14 cellular contexts compared by ENCODE assay signal in genomic region chr6:144190593-144190992, GRCh38. TPM values are rescaled to one million over a fixed set of nuclear protein-coding genes. Genes with fewer than 3 reads are reported as not detected.
DNase-seq lines count a peak whose midpoint lies in the region; ATAC-seq lines count a peak whose summit lies in the region.
"Had no signal": no experiment of that assay in that cellular context is flagged by ENCODE, and none has a peak within 500 bp of the region (broad histone marks: within the 10 kb centered on the region; RNA-seq: fewer than 3 reads in every experiment).

No MANE protein-coding gene starts in this region.

- H3K36me3 Mint-ChIP-seq in activated CD4-positive, alpha-beta T cell treated with anti-CD3 and anti-CD28 coated beads for 36 hours (ENCODE audit: low read depth), result peaks cover 25% of the 10 kb centered on the region

- H4K8ac ChIP-seq in trophoblast cell (ENCODE audit: low read depth, low read length), result no peak overlapping the region

- no peak overlapping the region for H3K4ac ChIP-seq in trophoblast cell (ENCODE audit: low read depth, low read length)

- no peak overlapping the region for H3K27ac Mint-ChIP-seq in activated CD4-positive, alpha-beta T cell treated with anti-CD3 and anti-CD28 coated beads for 36 hours
- H3K27ac Mint-ChIP-seq: natural killer cell had no signal

- no peak overlapping the region for H2AK5ac ChIP-seq in trophoblast cell (ENCODE audit: low read length)

- no peak for ATAC-seq in GM18909 (IDR thresholded peaks at IDR 0.05; ENCODE audit: poor library complexity, unreplicated experiment)
- no peak for ATAC-seq in activated CD4-positive, alpha-beta T cell treated with anti-CD3 and anti-CD28 coated beads for 36 hours
- ATAC-seq: natural killer cell had no signal

- CTCF ChIA-PET in activated CD4-positive, alpha-beta T cell treated with anti-CD3 and anti-CD28 coated beads for 36 hours (lab: Charles Lee), result interaction anchor here (0.6 to 1.8 kb wide), 2 partner anchors 86 to 97 kb away, joined by 3 to 4 read pairs; no protein-coding TSS in a partner anchor

- H3K23ac ChIP-seq in trophoblast cell (ENCODE audit: low read length), result no peak overlapping the region

- H3K4me1 Mint-ChIP-seq in activated CD4-positive, alpha-beta T cell treated with anti-CD3 and anti-CD28 coated beads for 36 hours, result no peaks in the 10 kb centered on the region

- no peaks in the 10 kb centered on the region for H3K4me1 ChIP-seq in trophoblast cell (ENCODE audit: control insufficient read depth in 1 of 2, insufficient read depth in 2 of 2, low read length in 2 of 2)
- H3K4me1 ChIP-seq: stomach had no signal

- DNase-seq in Daoy (ENCODE audit: low read depth) (peak; percentile 33), RPMI7951 (ENCODE audit: low read depth) (peak; percentile 68), fibroblast of peridontal ligament (ENCODE audit: extremely low read depth) (peak; percentile 31), trophoblast cell (peak; percentile 64 to 81), NCI-H1105 (lab: John Stamatoyannopoulos, UW) (no peak), NCI-H1092 treated with DMSO at 0.1 percent for 48 hours (lab: John Stamatoyannopoulos, UW) (no peak)
- no peak for DNase-seq in activated CD4-positive, alpha-beta T cell treated with anti-CD3 and anti-CD28 coated beads for 36 hours
- DNase-seq: activated gamma-delta T cell treated with Interleukin-2 at 50 U/mL for 16 hours; cortex of kidney; natural killer cell; NCI-H526; stimulated activated CD4-positive, alpha-beta T cell treated with anti-CD3 and anti-CD28 coated beads, Interleukin-2, amount 100 ng/mL, for 24 hours; stomach had no signal

- no peak overlapping the region for H2BK120ac ChIP-seq in trophoblast cell (ENCODE audit: insufficient read depth, low read length, poor library complexity)

- no peak overlapping the region for H2AFZ ChIP-seq in trophoblast cell (ENCODE audit: insufficient read depth, low read length, poor library complexity)

- no CpG with 5 or more reads among the region's 2 CpGs for WGBS in trophoblast cell (ENCODE audit: extremely low coverage, insufficient coverage, insufficient read length)

- no peaks in the 10 kb centered on the region for H3K9me3 Mint-ChIP-seq in activated CD4-positive, alpha-beta T cell treated with anti-CD3 and anti-CD28 coated beads for 36 hours (ENCODE audit: low read depth)
- H3K9me3 Mint-ChIP-seq: natural killer cell had no signal

- H3K4me2 ChIP-seq in trophoblast cell (ENCODE audit: low read length), result no peak overlapping the region

- no peak overlapping the region for H3K4me3 ChIP-seq in trophoblast cell (ENCODE audit: low read depth, low read length)
- H3K4me3 ChIP-seq: stomach had no signal

- no peaks in the 10 kb centered on the region for H3K79me2 ChIP-seq in trophoblast cell (ENCODE audit: control insufficient read depth, insufficient read depth, low read length, poor library complexity)

- H4K91ac ChIP-seq in trophoblast cell (ENCODE audit: low read depth, low read length), result no peak overlapping the region

- no peaks in the 10 kb centered on the region for H3K27me3 Mint-ChIP-seq in activated CD4-positive, alpha-beta T cell treated with anti-CD3 and anti-CD28 coated beads for 36 hours

- no peaks in the 10 kb centered on the region for H3K27me3 ChIP-seq in trophoblast cell (ENCODE audit: insufficient read depth, low read length)
- H3K27me3 ChIP-seq: stomach had no signal

- H2BK12ac ChIP-seq in trophoblast cell (ENCODE audit: low read length), result no peak overlapping the region

- no peak overlapping the region for H3K14ac ChIP-seq in trophoblast cell (ENCODE audit: low read length)

- H3K18ac ChIP-seq in trophoblast cell (ENCODE audit: low read length), result no peak overlapping the region

- no peaks in the 10 kb centered on the region for H3K36me3 ChIP-seq in trophoblast cell (ENCODE audit: control insufficient read depth in 1 of 2, insufficient read depth in 2 of 2, low read length in 2 of 2)

- no peak overlapping the region for H3K9ac ChIP-seq in trophoblast cell (ENCODE audit: low read length)

- intact Hi-C loops in activated CD4-positive, alpha-beta T cell treated with anti-CD3 and anti-CD28 coated beads for 36 hours (cut with DNase I, micrococcal nuclease), result no loop called here

- H4K12ac ChIP-seq in trophoblast cell (ENCODE audit: low read depth, low read length), result no peak overlapping the region

- no peak overlapping the region for H3K4me3 Mint-ChIP-seq in activated CD4-positive, alpha-beta T cell treated with anti-CD3 and anti-CD28 coated beads for 36 hours
- H3K4me3 Mint-ChIP-seq: natural killer cell had no signal

- H3K27ac ChIP-seq in trophoblast cell (ENCODE audit: low read depth, low read length), result no peak overlapping the region
- H3K27ac ChIP-seq: stomach had no signal

- H3K9me3 ChIP-seq in trophoblast cell (ENCODE audit: insufficient read depth, low read depth, low read length), result peaks cover 2% of the 10 kb centered on the region

- POLR2A ChIA-PET in activated CD4-positive, alpha-beta T cell treated with anti-CD3 and anti-CD28 coated beads for 36 hours (lab: Charles Lee), result interaction anchor here (0.7 kb wide), 1 partner anchor 20 kb away, joined by 5 read pairs; no protein-coding TSS in a partner anchor

- no peaks in the 10 kb centered on the region for H3K79me1 ChIP-seq in trophoblast cell (ENCODE audit: low read length)

- no peak overlapping the region for H2BK5ac ChIP-seq in trophoblast cell (ENCODE audit: low read depth, low read length, poor library complexity)

RNA-seq across cellular contexts. Expression of gene STX11, which starts 40.3 kb away (rescaled TPM):
- 4.6 and 6.3 TPM in 2 replicates for total RNA-seq in Daoy (2014; rRNA removed; shearing (Covaris generic))
- total RNA-seq in RPMI7951 (2014; rRNA removed; shearing (Covaris generic)), result 0.96 and 2.0 TPM in 2 replicates
- polyA plus RNA-seq in trophoblast cell (2013), result 1.7 and 2.3 TPM in 2 replicates
- 10 to 100 TPM; 19.6 to 20.9 TPM for total RNA-seq in activated CD4-positive, alpha-beta T cell treated with anti-CD3 and anti-CD28 coated beads for 36 hours

Comparison
In these comparisons a context has a peak if more than half of its experiments do, and no peak if none do; other contexts are left out.
1. DNase-seq: peak in Daoy (single experiment), RPMI7951 (single experiment), fibroblast of peridontal ligament (single experiment) and trophoblast cell (2 of 2); none in activated CD4-positive, alpha-beta T cell treated with anti-CD3 and anti-CD28 coated beads for 36 hours (single experiment), NCI-H1105 (single experiment) and NCI-H1092 treated with DMSO at 0.1 percent for 48 hours (single experiment).